8 cellular contexts compared by ENCODE assay signal in the genomic region with DNA sequence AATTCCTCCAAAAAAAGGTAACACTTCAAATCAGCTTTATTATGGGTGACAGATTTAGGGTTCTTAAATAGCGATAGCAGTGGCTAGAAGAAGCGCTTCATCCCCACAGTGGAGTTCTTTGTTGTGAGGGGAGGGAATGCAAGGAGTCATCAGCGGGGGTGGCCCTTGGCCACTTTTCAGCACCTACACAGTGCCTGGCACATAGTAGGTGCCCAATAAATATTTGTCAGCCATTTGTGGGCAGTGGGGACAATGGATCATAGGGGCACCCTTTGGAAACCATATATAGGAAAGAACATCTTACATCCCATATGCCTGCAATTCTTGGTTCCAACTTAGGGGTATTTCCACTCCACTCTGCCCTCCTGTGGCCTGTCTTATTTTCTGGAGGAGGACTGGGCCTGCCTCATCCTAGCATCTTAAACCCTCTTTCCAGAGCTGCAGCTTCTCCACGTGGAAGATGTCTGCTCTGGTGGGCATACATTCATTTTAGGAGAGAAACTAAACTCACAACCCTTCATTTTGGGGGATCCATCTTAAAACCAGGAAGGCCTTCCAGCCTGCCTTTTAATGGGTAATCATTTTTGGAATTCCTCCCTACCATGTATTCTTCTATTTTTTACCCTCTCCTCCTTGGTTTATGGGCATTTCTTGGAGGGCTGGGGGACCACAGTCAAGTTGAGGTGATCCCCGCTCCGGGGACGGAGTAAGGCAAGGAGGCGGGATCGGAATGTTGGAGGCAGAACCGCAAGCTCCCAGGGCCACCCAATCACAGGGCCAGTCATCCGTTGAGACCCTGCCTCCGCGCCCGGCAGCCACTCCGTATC. TPM values are rescaled to one million over a fixed set of nuclear protein-coding genes. Genes with fewer than 3 reads are reported as not detected.
DNase-seq lines count a peak whose midpoint lies in the region; ATAC-seq, FAIRE-seq and TF ChIP-seq lines count a peak whose summit lies in the region.

No MANE protein-coding gene starts in this region.

- peaks cover 42% of the 10 kb centered on the region for H3K4me1 Mint-ChIP-seq in stimulated activated naive CD8-positive, alpha-beta T cell treated with anti-CD3 and anti-CD28 coated beads, Interleukin-15, amount 100 ng/mL, for 72 hours

- ATAC-seq in GM19395 (IDR thresholded peaks at IDR 0.05; ENCODE audit: unreplicated experiment) = peak; percentile 69
- peak; percentile 8 for ATAC-seq in stimulated activated naive CD8-positive, alpha-beta T cell treated with anti-CD3 and anti-CD28 coated beads, Interleukin-15, amount 100 ng/mL, for 72 hours

- H3K27ac Mint-ChIP-seq in stimulated activated naive CD8-positive, alpha-beta T cell treated with anti-CD3 and anti-CD28 coated beads, Interleukin-15, amount 100 ng/mL, for 72 hours = peak overlapping the region; percentile 74 to 92

- peak overlapping the region; percentile 76 to 94 for H3K9ac ChIP-seq in kidney (ENCODE audit: low read length in 2 of 2)

- H3K4me3 ChIP-seq in astrocyte of the cerebellum (ENCODE audit: low read depth, low read length) = peak overlapping the region; percentile 83
- H3K4me3 ChIP-seq in kidney (ENCODE audit: low read length in 2 of 2) = peak overlapping the region; percentile 57 to 73

- no peaks in the 10 kb centered on the region for H3K9me3 Mint-ChIP-seq in stimulated activated naive CD8-positive, alpha-beta T cell treated with anti-CD3 and anti-CD28 coated beads, Interleukin-15, amount 100 ng/mL, for 72 hours

- intact Hi-C loops in kidney (cut with DNase I) = no loop called here

- TF ChIP-seq CTCF in astrocyte of the cerebellum (IDR thresholded peaks at IDR 0.05; ENCODE audit: low read depth, low read length, missing control alignments) = peak; percentile 49
- TF ChIP-seq CTCF in kidney (IDR thresholded peaks at IDR 0.05; ENCODE audit: borderline replicate concordance, extremely low read depth, insufficient read depth) = peak; percentile 46

- in situ Hi-C loops in astrocyte of the cerebellum (cut with HindIII; ENCODE audit: low sequenced_read_pairs) = no loop called here

- TF ChIP-seq POLR2A in GM12892 (IDR thresholded peaks at IDR 0.05; ENCODE audit: low read depth, low read length) = no peak

- H3K27ac ChIP-seq in kidney (ENCODE audit: low read depth in 2 of 2, low read length in 2 of 2) = peak overlapping the region; percentile 84 to 98

- H3K9me3 ChIP-seq in kidney (ENCODE audit: control insufficient read depth in 1 of 2, low read length in 2 of 2) = no peaks in the 10 kb centered on the region

- peaks cover 19 to 26% of the 10 kb centered on the region in 2 donors for H3K4me1 ChIP-seq in kidney (ENCODE audit: control insufficient read depth in 1 of 2, insufficient read depth in 1 of 2, low read depth in 1 of 2, low read length in 2 of 2)

- DNase-seq in DMS 273 (lab: John Stamatoyannopoulos, UW; ENCODE audit: unreplicated experiment) (peak; percentile 75), NCI-H82 (lab: John Stamatoyannopoulos, UW) (peak; percentile 79), astrocyte of the cerebellum (ENCODE audit: low read depth) (peak; percentile 27), kidney (peak; percentile 39), GM12892 (ENCODE audit: insufficient read length) (no peak), COLO668 (lab: John Stamatoyannopoulos, UW; ENCODE audit: unreplicated experiment) (no peak)
- peak in 1 of 2 donors; percentile 46 for DNase-seq in stimulated activated naive CD8-positive, alpha-beta T cell treated with anti-CD3 and anti-CD28 coated beads, Interleukin-15, amount 100 ng/mL, for 72 hours

- H3K27me3 Mint-ChIP-seq in stimulated activated naive CD8-positive, alpha-beta T cell treated with anti-CD3 and anti-CD28 coated beads, Interleukin-15, amount 100 ng/mL, for 72 hours = no peaks in the 10 kb centered on the region

- peak overlapping the region; percentile 97 to 98 for H3K4me3 Mint-ChIP-seq in stimulated activated naive CD8-positive, alpha-beta T cell treated with anti-CD3 and anti-CD28 coated beads, Interleukin-15, amount 100 ng/mL, for 72 hours

- FAIRE-seq in kidney (lab: Jason Lieb, UNC) (no peak), GM12892 (lab: Jason Lieb, UNC) (no peak)

- no peaks in the 10 kb centered on the region for H3K36me3 ChIP-seq in kidney (ENCODE audit: control insufficient read depth in 1 of 2, insufficient read depth in 2 of 2, low read length in 2 of 2)

RNA-seq across cellular contexts. Expression of a gene that starts 2.6 kb away (rescaled TPM):
- total RNA-seq in kidney = 28.1 TPM
- polyA plus RNA-seq in kidney (ENCODE audit: insufficient read depth, low read depth, low replicate concordance) = 6.2 TPM
- 96.1 TPM for polyA plus RNA-seq in GM12892 (2012; ENCODE audit: missing spikeins)

RNA-seq across cellular contexts. Expression of a gene that starts 5.0 kb away (rescaled TPM):
- 87.3 TPM for total RNA-seq in kidney
- 34.6 TPM for polyA plus RNA-seq in kidney (ENCODE audit: insufficient read depth, low read depth, low replicate concordance)
- 50.6 TPM for polyA plus RNA-seq in GM12892 (2012; ENCODE audit: missing spikeins)

RNA-seq across cellular contexts. Expression of a gene that starts 11.0 kb away (rescaled TPM):
- total RNA-seq in kidney = 13.0 TPM
- polyA plus RNA-seq in kidney (ENCODE audit: insufficient read depth, low read depth, low replicate concordance) = 7.1 TPM
- polyA plus RNA-seq in GM12892 (2012; ENCODE audit: missing spikeins) = 11.2 TPM

RNA-seq across cellular contexts. Expression of a gene that starts 16.8 kb away (rescaled TPM):
- total RNA-seq in kidney = 74.1 TPM
- 208 TPM for polyA plus RNA-seq in kidney (ENCODE audit: insufficient read depth, low read depth, low replicate concordance)
- polyA plus RNA-seq in GM12892 (2012; ENCODE audit: missing spikeins) = 80.8 TPM

RNA-seq across cellular contexts. Expression of a gene that starts 19.2 kb away (rescaled TPM):
- 58.9 TPM for total RNA-seq in kidney
- polyA plus RNA-seq in kidney (ENCODE audit: insufficient read depth, low read depth, low replicate concordance) = 87.1 TPM
- 17.1 TPM for polyA plus RNA-seq in GM12892 (2012; ENCODE audit: missing spikeins)

Comparison
In these comparisons a context has a peak if more than half of its experiments do, and no peak if none do; other contexts are left out.
1. DNase-seq: peak in DMS 273 (single experiment), NCI-H82 (single experiment), astrocyte of the cerebellum (single experiment) and kidney (single experiment); none in GM12892 (single experiment) and COLO668 (single experiment).